22 cellular contexts compared by ENCODE assay signal in the genomic region with DNA sequence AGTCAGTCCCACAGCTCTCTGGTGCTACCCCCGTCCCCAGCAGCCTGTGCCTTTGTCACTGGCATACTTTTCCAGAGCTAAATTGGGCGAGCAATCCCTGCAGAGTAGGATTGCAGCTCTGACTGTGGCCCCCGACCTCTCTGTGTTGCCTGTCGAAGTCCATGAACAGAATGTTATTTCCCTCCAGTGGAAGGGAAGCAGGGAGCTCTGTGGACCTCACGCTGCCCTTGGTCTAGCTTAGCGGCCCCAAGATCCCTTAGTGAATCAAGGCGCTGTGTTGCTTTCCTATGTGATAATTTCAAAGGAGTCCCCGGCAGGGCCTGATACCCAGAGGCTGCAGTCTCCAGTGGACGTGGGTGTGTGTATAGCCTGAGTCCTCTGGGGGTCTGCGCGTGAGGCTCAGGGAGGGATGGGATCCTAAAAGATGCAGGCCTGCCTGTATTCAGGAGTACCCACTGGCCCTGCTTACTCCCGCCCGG. TPM values are rescaled to one million over a fixed set of nuclear protein-coding genes. Genes with fewer than 3 reads are reported as not detected.
A peak's percentile ranks its signal among the peaks of the same experiment; 100 is the strongest.
DNase-seq lines count a peak whose midpoint lies in the region; ATAC-seq and TF ChIP-seq lines count a peak whose summit lies in the region.
"Had no signal": no experiment of that assay in that cellular context is flagged by ENCODE, and none has a peak within 500 bp of the region (broad histone marks: within the 10 kb centered on the region; RNA-seq: fewer than 3 reads in every experiment).

No MANE protein-coding gene starts in this region.

- ATAC-seq in heart left ventricle: no peak
- no peak for ATAC-seq in left cardiac atrium
- no peak for ATAC-seq in gastrocnemius medialis
- ATAC-seq in HG03135 (IDR thresholded peaks at IDR 0.05; ENCODE audit: unreplicated experiment): no peak
- no peak for ATAC-seq in GM18502 (IDR thresholded peaks at IDR 0.05; ENCODE audit: poor library complexity, unreplicated experiment)
- ATAC-seq in GM19397 (IDR thresholded peaks at IDR 0.05; ENCODE audit: unreplicated experiment): no peak
- ATAC-seq: A549 had no signal

- H3K9me3 ChIP-seq in heart left ventricle (no peaks in the 10 kb centered on the region), right atrium auricular region (no peaks in the 10 kb centered on the region), gastrocnemius medialis (no peaks in the 10 kb centered on the region)
- H3K9me3 ChIP-seq: A549; BLaER1 treated with 17β-estradiol and CSF1 and Interleukin-3, amounts not matched to agents 10 nM and 100 nM; MG63 had no signal

- H3K4me3 ChIP-seq in heart left ventricle: no peak overlapping the region
- H3K4me3 ChIP-seq in right atrium auricular region: no peak overlapping the region
- H3K4me3 ChIP-seq in gastrocnemius medialis: no peak overlapping the region
- H3K4me3 ChIP-seq in H7 (ENCODE audit: insufficient read depth, low read depth, low read length): no peak overlapping the region
- H3K4me3 ChIP-seq: A549; BLaER1 treated with 17β-estradiol and CSF1 and Interleukin-3, amounts not matched to agents 10 nM and 100 nM; GM23248; MG63; PC-9 had no signal

- intact Hi-C loops in heart left ventricle (cut with DNase I) (loop anchor here in 6 of 10 donors (5.0 to 10.0 kb wide), 5 partner anchors 146 to 246 kb away; a partner anchor contains a TSS), left cardiac atrium (cut with DNase I) (loop anchor here in 1 of 2 donors (10.0 kb wide), 1 partner anchor 146 kb away; no protein-coding TSS in a partner anchor), gastrocnemius medialis (cut with DNase I; ENCODE audit: low total_unique reads) (no loop called here)

- H3K36me3 ChIP-seq in heart left ventricle (peaks cover 0 to 16% (median 0%) of the 10 kb centered on the region in 9 donors), right atrium auricular region (no peaks in the 10 kb centered on the region), gastrocnemius medialis (no peaks in the 10 kb centered on the region), H7 (replicated peaks; ENCODE audit: control insufficient read depth, insufficient read depth, low read length) (no peaks in the 10 kb centered on the region; the same call in 1 of the 2 replicates)
- H3K36me3 ChIP-seq: BLaER1 treated with 17β-estradiol and CSF1 and Interleukin-3, amounts not matched to agents 10 nM and 100 nM; MG63 had no signal

- DNase-seq in heart left ventricle: peak in 2 of 5 donors; percentile 19 to 25
- DNase-seq in left cardiac atrium: no peak
- peak; percentile 56 for DNase-seq in right atrium auricular region (ENCODE audit: low spot score)
- DNase-seq in gastrocnemius medialis: no peak
- DNase-seq in H7: no peak
- DNase-seq: CD8-positive, alpha-beta memory T cell; DMS79 treated with DMSO at 0.1 percent for 48 hours; GM23248; IMR-90; Karpas-422; MG63; NCI-H1092 treated with DMSO at 0.1 percent for 48 hours; NCI-H2081 treated with DMSO at 0.1 percent for 48 hours; NCI-H510A treated with DMSO at 0.1 percent for 48 hours; NCI-H82; PC-9 had no signal

- WGBS in heart left ventricle, 4 donors: 89 to 92% (median 92%) methylated on average over 10 to 13 of the region's 13 CpGs

- H3K27ac ChIP-seq in heart left ventricle: peak overlapping the region in 8 of 12 donors; percentile 7 to 99 (median 88)
- peak overlapping the region in 1 of 2 donors; percentile 88 for H3K27ac ChIP-seq in right atrium auricular region
- peak overlapping the region; percentile 92 to 98 (median 97) for H3K27ac ChIP-seq in gastrocnemius medialis
- H3K27ac ChIP-seq: A549; BLaER1 treated with 17β-estradiol and CSF1 and Interleukin-3, amounts not matched to agents 10 nM and 100 nM; GM23248; PC-9 had no signal

- H3K27me3 ChIP-seq in heart left ventricle: peaks cover 0 to 5% (median 0%) of the 10 kb centered on the region in 9 donors
- no peaks in the 10 kb centered on the region for H3K27me3 ChIP-seq in right atrium auricular region
- no peaks in the 10 kb centered on the region for H3K27me3 ChIP-seq in gastrocnemius medialis
- peaks cover 17% of the 10 kb centered on the region for H3K27me3 ChIP-seq in H7 (ENCODE audit: control insufficient read depth, insufficient read depth, low read length)
- H3K27me3 ChIP-seq: MG63 had no signal

- TF ChIP-seq POLR2A in heart left ventricle (IDR thresholded peaks at IDR 0.05) (no peak), gastrocnemius medialis (IDR thresholded peaks at IDR 0.05) (no peak)

- in situ Hi-C loops in gastrocnemius medialis (cut with MboI; ENCODE audit: low sequenced_read_pairs in 4 of 4): loop anchor here in 1 of 4 donors (10.0 kb wide), 1 partner anchor 236 kb away; a partner anchor contains a TSS

- H3K4me1 ChIP-seq in heart left ventricle: peaks cover 8 to 81% (median 46%) of the 10 kb centered on the region in 12 donors
- H3K4me1 ChIP-seq in right atrium auricular region: peaks cover 0 to 52% of the 10 kb centered on the region in 2 donors
- H3K4me1 ChIP-seq in gastrocnemius medialis: peaks cover 69 to 71% of the 10 kb centered on the region in 2 donors

- no peak for TF ChIP-seq CTCF in heart left ventricle (IDR thresholded peaks at IDR 0.05)
- TF ChIP-seq CTCF in right atrium auricular region (IDR thresholded peaks at IDR 0.05): no peak
- TF ChIP-seq CTCF in gastrocnemius medialis (IDR thresholded peaks at IDR 0.05 in 4 of 5, conservative IDR thresholded peaks at IDR 0.05 in 1 of 5): no peak

RNA-seq across cellular contexts. Expression of a gene that starts 15.5 kb away (rescaled TPM):
- total RNA-seq in heart left ventricle (10 to 100 TPM in 1 of 9 donors, 1 to 10 TPM in 6, under 1 TPM in 2; 0.64 to 23.2 (median 1.8) TPM), left cardiac atrium (1 to 10 TPM; 2.9 to 5.7 TPM), right atrium auricular region (1 to 10 TPM; 2.0 to 7.8 TPM), gastrocnemius medialis (1 to 10 TPM in 2 of 4 donors, not detected in 2; 1.4 to 2.5 TPM)
- 1 to 10 TPM in 1 of 2 donors, under 1 TPM in 1; 0.72 to 1.5 TPM for polyA plus RNA-seq in heart left ventricle
- 0.07 and 0.48 TPM in 2 replicates for total RNA-seq in H7 (2014; rRNA removed; shearing (Covaris generic))
- total RNA-seq: GM23248, HT-29, IMR-90, PC-9 had no signal
- polyA plus RNA-seq: A549, GM23248, IMR-90 had no signal

RNA-seq across cellular contexts. Expression of a gene that starts 19.1 kb away (rescaled TPM):
- 10 to 100 TPM; 22.2 to 59.9 (median 39.2) TPM for total RNA-seq in heart left ventricle
- polyA plus RNA-seq in heart left ventricle: 10 to 100 TPM; 28.5 to 35.3 TPM
- total RNA-seq in left cardiac atrium: 10 to 100 TPM; 24.2 to 25.9 TPM
- total RNA-seq in right atrium auricular region: 10 to 100 TPM; 39.0 to 48.0 TPM
- total RNA-seq in gastrocnemius medialis: 100 to 1,000 TPM in 3 of 4 donors, 10 to 100 TPM in 1; 80.4 to 138 (median 127) TPM
- total RNA-seq in H7 (2014; rRNA removed; shearing (Covaris generic)): 35.3 and 48.8 TPM in 2 replicates
- total RNA-seq: IMR-90 had no signal
- polyA plus RNA-seq: CD8-positive, alpha-beta memory T cell; IMR-90 had no signal
